1 cellular context compared by ENCODE assay signal in genomic region chr6:44472250-44472945, GRCh38.
TF ChIP-seq lines count a peak whose summit lies in the region.

No MANE protein-coding gene starts in this region.

TF ChIP-seq in WTC11, 78 proteins besides CTCF, POLR2A, EP300 and RAD21:
- TF ChIP-seq, protein P1, sequence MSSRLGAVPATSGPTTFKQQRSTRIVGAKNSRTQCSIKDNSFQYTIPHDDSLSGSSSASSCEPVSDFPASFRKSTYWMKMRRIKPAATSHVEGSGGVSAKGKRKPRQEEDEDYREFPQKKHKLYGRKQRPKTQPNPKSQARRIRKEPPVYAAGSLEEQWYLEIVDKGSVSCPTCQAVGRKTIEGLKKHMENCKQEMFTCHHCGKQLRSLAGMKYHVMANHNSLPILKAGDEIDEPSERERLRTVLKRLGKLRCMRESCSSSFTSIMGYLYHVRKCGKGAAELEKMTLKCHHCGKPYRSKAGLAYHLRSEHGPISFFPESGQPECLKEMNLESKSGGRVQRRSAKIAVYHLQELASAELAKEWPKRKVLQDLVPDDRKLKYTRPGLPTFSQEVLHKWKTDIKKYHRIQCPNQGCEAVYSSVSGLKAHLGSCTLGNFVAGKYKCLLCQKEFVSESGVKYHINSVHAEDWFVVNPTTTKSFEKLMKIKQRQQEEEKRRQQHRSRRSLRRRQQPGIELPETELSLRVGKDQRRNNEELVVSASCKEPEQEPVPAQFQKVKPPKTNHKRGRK (CRISPR knock-in tag; IDR thresholded peaks at IDR 0.05; ENCODE audit: borderline replicate concordance), result no peak
- TF ChIP-seq ZNF425 (CRISPR knock-in tag; conservative IDR thresholded peaks at IDR 0.05) (no peak), PRRX2 (CRISPR knock-in tag; IDR thresholded peaks at IDR 0.05) (no peak), ETV6 (CRISPR knock-in tag; IDR thresholded peaks at IDR 0.05) (peak; percentile 60; the same call in 1 of the 2 replicates), ZNF263 (CRISPR knock-in tag; IDR thresholded peaks at IDR 0.05; ENCODE audit: low read depth) (no peak), FOXP1 (CRISPR knock-in tag; IDR thresholded peaks at IDR 0.05; ENCODE audit: borderline replicate concordance) (no peak)
